ENCODE assay signal across 9 cellular contexts in the genomic region with DNA sequence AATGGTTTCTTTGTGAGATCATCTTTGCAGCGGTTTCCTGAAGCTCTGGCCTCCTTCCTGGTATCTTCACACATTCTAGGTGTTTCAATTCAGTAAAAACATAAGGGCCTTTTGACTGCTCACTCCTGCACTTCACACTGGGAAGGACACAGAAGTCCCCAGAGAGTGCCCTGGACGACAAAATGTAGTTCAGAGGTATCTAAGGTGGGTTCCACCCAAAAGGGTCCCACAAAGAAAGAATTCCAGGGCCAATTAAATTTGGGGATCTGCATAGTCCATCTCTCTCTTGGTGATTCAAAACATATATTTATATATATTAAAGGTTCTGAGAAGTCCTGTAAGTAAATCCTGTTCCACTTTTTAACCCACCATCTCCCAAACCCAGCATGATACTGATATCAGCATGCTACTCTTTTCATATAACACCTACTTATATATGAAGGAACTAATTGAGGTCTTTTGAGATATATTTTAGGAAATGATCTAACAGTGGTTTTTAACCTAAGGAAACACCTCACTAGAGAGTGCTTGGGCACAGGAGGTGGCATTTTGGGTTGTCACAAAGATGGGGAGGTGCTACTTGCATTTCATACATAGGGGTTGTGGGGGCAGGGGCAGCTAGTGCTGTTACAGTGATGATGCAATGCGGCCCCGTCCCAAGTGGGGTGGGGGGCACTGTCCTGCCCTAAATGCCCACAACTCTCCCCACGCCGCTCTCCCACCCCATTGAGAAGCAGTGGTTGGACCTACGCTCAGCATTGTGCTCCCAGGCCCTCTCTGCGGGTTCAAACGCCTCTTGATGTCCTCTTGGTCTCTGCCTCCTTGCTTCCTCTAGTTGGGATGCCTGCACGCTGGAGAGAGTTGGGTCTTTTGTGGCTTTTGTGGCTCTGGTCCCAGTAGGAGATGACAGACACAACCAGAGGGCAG.
A peak's percentile ranks its signal among the peaks of the same experiment; 100 is the strongest.
DNase-seq lines count a peak whose midpoint lies in the region; ATAC-seq and TF ChIP-seq lines count a peak whose summit lies in the region.
"Had no signal": no experiment of that assay in that cellular context is flagged by ENCODE, and none has a peak within 500 bp of the region (broad histone marks: within the 10 kb centered on the region; RNA-seq: fewer than 3 reads in every experiment).

No MANE protein-coding gene starts in this region.

- H3K36me3 Mint-ChIP-seq in CD8-positive, alpha-beta T cell, result no peaks in the 10 kb centered on the region
- H3K36me3 Mint-ChIP-seq in naive thymus-derived CD4-positive, alpha-beta T cell, result peaks cover 0 to 9% (median 0%) of the 10 kb centered on the region in 5 donors
- H3K36me3 Mint-ChIP-seq in type B pancreatic cell, result no peaks in the 10 kb centered on the region

- POLR2A ChIA-PET in CD8-positive, alpha-beta T cell (lab: Charles Lee), result interaction anchor here (0.8 to 6.5 kb wide), 24 partner anchors 27 to 417 kb away, joined by 3 to 73 read pairs (median 7); a partner anchor contains a TSS
- POLR2A ChIA-PET in naive thymus-derived CD4-positive, alpha-beta T cell (lab: Charles Lee), result interaction anchor here (0.6 to 6.8 kb wide), 33 partner anchors 9 to 150 kb away, joined by 3 to 188 read pairs (median 6); a partner anchor contains a TSS

- H3K27ac ChIP-seq in CD8-positive, alpha-beta T cell (ENCODE audit: low read depth, low read length), result peak overlapping the region; percentile 93
- H3K27ac ChIP-seq in brain microvascular endothelial cell, result peak overlapping the region; percentile 83
- H3K27ac ChIP-seq in naive thymus-derived CD4-positive, alpha-beta T cell (ENCODE audit: low read depth, low read length), result peak overlapping the region; percentile 90

- no peaks in the 10 kb centered on the region for H3K27me3 ChIP-seq in CD8-positive, alpha-beta T cell (ENCODE audit: insufficient read depth, low read length)
- no peaks in the 10 kb centered on the region for H3K27me3 ChIP-seq in brain microvascular endothelial cell (replicated peaks)
- H3K27me3 ChIP-seq in naive thymus-derived CD4-positive, alpha-beta T cell (ENCODE audit: control insufficient read depth in 2 of 2, insufficient read depth in 2 of 2, low read length in 2 of 2), result no peaks in the 10 kb centered on the region
- H3K27me3 ChIP-seq: ovary had no signal

- intact Hi-C loops in CD8-positive, alpha-beta T cell (cut with DNase I, micrococcal nuclease), result loop anchor here (1.0 to 5.0 kb wide), 11 partner anchors 29 to 380 kb away; a partner anchor contains a TSS
- intact Hi-C loops in naive thymus-derived CD4-positive, alpha-beta T cell (cut with micrococcal nuclease), result loop anchor here (1.0 to 5.0 kb wide), 14 partner anchors 15 to 531 kb away; a partner anchor contains a TSS

- ATAC-seq in CD8-positive, alpha-beta T cell, result peak; percentile 52
- ATAC-seq in HG02852 (IDR thresholded peaks at IDR 0.05; ENCODE audit: unreplicated experiment) (peak; percentile 34), GM21576 (IDR thresholded peaks at IDR 0.05; ENCODE audit: unreplicated experiment) (no peak), GM18867 (IDR thresholded peaks at IDR 0.05; ENCODE audit: unreplicated experiment) (no peak)
- peak; percentile 55 for ATAC-seq in naive thymus-derived CD4-positive, alpha-beta T cell

- TF ChIP-seq CTCF in CD8-positive, alpha-beta T cell (IDR thresholded peaks at IDR 0.05), result no peak
- TF ChIP-seq CTCF in brain microvascular endothelial cell (IDR thresholded peaks at IDR 0.05; ENCODE audit: low read depth, low read length, missing control alignments) (no peak), type B pancreatic cell (conservative IDR thresholded peaks at IDR 0.05) (no peak)

- H3K9me3 ChIP-seq in CD8-positive, alpha-beta T cell (ENCODE audit: low read length), result no peaks in the 10 kb centered on the region
- no peaks in the 10 kb centered on the region for H3K9me3 ChIP-seq in naive thymus-derived CD4-positive, alpha-beta T cell (ENCODE audit: control insufficient read depth in 2 of 3, low read length in 3 of 3)
- H3K9me3 ChIP-seq: ovary had no signal

- H3K36me3 ChIP-seq in CD8-positive, alpha-beta T cell (ENCODE audit: insufficient read depth, low read length), result no peaks in the 10 kb centered on the region
- no peaks in the 10 kb centered on the region for H3K36me3 ChIP-seq in brain microvascular endothelial cell (replicated peaks)
- H3K36me3 ChIP-seq in naive thymus-derived CD4-positive, alpha-beta T cell (ENCODE audit: control insufficient read depth in 2 of 3, insufficient read depth in 3 of 3, low read length in 3 of 3), result no peaks in the 10 kb centered on the region
- H3K36me3 ChIP-seq: ovary had no signal

- H3K27ac Mint-ChIP-seq in CD8-positive, alpha-beta T cell, result peak overlapping the region; percentile 97
- peak overlapping the region; percentile 90 to 99 (median 98) for H3K27ac Mint-ChIP-seq in naive thymus-derived CD4-positive, alpha-beta T cell
- H3K27ac Mint-ChIP-seq in type B pancreatic cell, result peak overlapping the region; percentile 98

- H3K9me3 Mint-ChIP-seq in CD8-positive, alpha-beta T cell, result no peaks in the 10 kb centered on the region
- peaks cover 0 to 1% (median 0%) of the 10 kb centered on the region in 11 donors for H3K9me3 Mint-ChIP-seq in naive thymus-derived CD4-positive, alpha-beta T cell
- no peaks in the 10 kb centered on the region for H3K9me3 Mint-ChIP-seq in type B pancreatic cell

- CTCF ChIA-PET in CD8-positive, alpha-beta T cell (lab: Charles Lee), result interaction anchor here (0.6 to 9.2 kb wide), 25 partner anchors 12 to 153 kb away, joined by 3 to 134 read pairs (median 6); a partner anchor contains a TSS
- CTCF ChIA-PET in naive thymus-derived CD4-positive, alpha-beta T cell (lab: Charles Lee), result interaction anchor here (0.7 to 5.8 kb wide), 13 partner anchors 22 to 150 kb away, joined by 3 to 40 read pairs (median 9); a partner anchor contains a TSS

- H3K27me3 Mint-ChIP-seq in CD8-positive, alpha-beta T cell (ENCODE audit: low read depth), result no peaks in the 10 kb centered on the region
- H3K27me3 Mint-ChIP-seq in naive thymus-derived CD4-positive, alpha-beta T cell, result no peaks in the 10 kb centered on the region
- no peaks in the 10 kb centered on the region for H3K27me3 Mint-ChIP-seq in type B pancreatic cell

- peaks cover 58% of the 10 kb centered on the region for H3K4me1 ChIP-seq in CD8-positive, alpha-beta T cell (ENCODE audit: insufficient read depth, low read length)
- H3K4me1 ChIP-seq in naive thymus-derived CD4-positive, alpha-beta T cell (ENCODE audit: control insufficient read depth in 2 of 2, insufficient read depth in 2 of 2, low read length in 2 of 2), result peaks cover 52 to 57% of the 10 kb centered on the region in 2 donors

- H3K4me3 ChIP-seq in CD8-positive, alpha-beta T cell (ENCODE audit: low read depth, low read length), result peak overlapping the region; percentile 44
- no peak overlapping the region for H3K4me3 ChIP-seq in brain microvascular endothelial cell (ENCODE audit: low read depth, low read length)
- H3K4me3 ChIP-seq in naive thymus-derived CD4-positive, alpha-beta T cell (ENCODE audit: low read length), result peak overlapping the region; percentile 64

- in situ Hi-C loops in brain microvascular endothelial cell (cut with HindIII; ENCODE audit: low pct_ligation_motif_present, low sequenced_read_pairs), result no loop called here

- peaks cover 67% of the 10 kb centered on the region for H3K4me1 Mint-ChIP-seq in CD8-positive, alpha-beta T cell (ENCODE audit: low read depth)
- H3K4me1 Mint-ChIP-seq in naive thymus-derived CD4-positive, alpha-beta T cell, result peaks cover 45 to 73% (median 67%) of the 10 kb centered on the region in 7 donors
- peaks cover 57% of the 10 kb centered on the region for H3K4me1 Mint-ChIP-seq in type B pancreatic cell (ENCODE audit: unreplicated experiment)

- H3K4me3 Mint-ChIP-seq in CD8-positive, alpha-beta T cell, result peak overlapping the region; percentile 90
- H3K4me3 Mint-ChIP-seq in naive thymus-derived CD4-positive, alpha-beta T cell, result peak overlapping the region; percentile 74 to 95 (median 90)
- peak overlapping the region; percentile 86 for H3K4me3 Mint-ChIP-seq in type B pancreatic cell

- peak; percentile 35 to 84 (median 65) for DNase-seq in CD8-positive, alpha-beta T cell
- DNase-seq in T-helper 22 cell (ENCODE audit: low read depth), result peak; percentile 67
- no peak for DNase-seq in brain microvascular endothelial cell
- peak; percentile 20 to 76 (median 65) for DNase-seq in naive thymus-derived CD4-positive, alpha-beta T cell
- DNase-seq in type B pancreatic cell (ENCODE audit: extremely low spot score, unreplicated experiment), result no peak

Comparison
In these comparisons a context has a peak if more than half of its experiments do, and no peak if none do; other contexts are left out.
1. ATAC-seq: peak in CD8-positive, alpha-beta T cell (single experiment), HG02852 (single experiment) and naive thymus-derived CD4-positive, alpha-beta T cell (single experiment); none in GM21576 (single experiment) and GM18867 (single experiment).
2. DNase-seq: peak in CD8-positive, alpha-beta T cell (7 of 7), T-helper 22 cell (single experiment) and naive thymus-derived CD4-positive, alpha-beta T cell (9 of 9); none in brain microvascular endothelial cell (single experiment) and type B pancreatic cell (single experiment).
3. Peak in every context shown above with its lines, with median percentiles within 50 percentile points of each other: H3K27ac ChIP-seq, H3K27ac Mint-ChIP-seq and H3K4me3 Mint-ChIP-seq.